Comparison of ENCODE assay signal across 1 cellular context in the genomic region with DNA sequence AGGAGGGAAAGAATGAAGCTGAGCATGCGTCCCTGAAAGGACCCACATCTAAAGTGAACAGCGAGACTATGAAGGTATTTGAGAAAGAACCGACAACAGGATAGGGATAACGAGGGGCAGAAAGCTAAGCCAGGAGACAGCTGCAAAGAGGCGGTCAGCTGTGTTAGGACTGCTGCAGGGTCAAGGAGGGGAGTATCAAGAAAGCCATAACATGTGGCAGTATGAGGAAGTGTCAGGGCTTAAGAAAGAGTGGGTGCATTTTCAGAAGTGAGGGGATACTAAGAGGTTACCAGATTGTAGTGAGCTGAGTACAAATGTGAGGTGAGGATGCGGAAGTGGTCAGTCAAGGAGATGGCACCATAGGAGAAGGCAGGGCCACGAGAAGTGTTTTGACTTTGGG.
TF ChIP-seq lines count a peak whose summit lies in the region.

No MANE protein-coding gene starts in this region.

TF ChIP-seq in GM12878, 131 proteins besides CTCF, POLR2A, EP300 and RAD21:
- TF ChIP-seq EED (IDR thresholded peaks at IDR 0.05; ENCODE audit: low read depth) (no peak), ZNF207 (IDR thresholded peaks at IDR 0.05; ENCODE audit: borderline replicate concordance) (no peak), TAF1 (IDR thresholded peaks at IDR 0.05; ENCODE audit: borderline replicate concordance, low read depth, low read length) (no peak), KDM1A (IDR thresholded peaks at IDR 0.05; ENCODE audit: borderline replicate concordance) (no peak), SUPT20H (IDR thresholded peaks at IDR 0.05; ENCODE audit: borderline replicate concordance, control insufficient read depth, low read depth, low read length) (no peak), BACH1 (IDR thresholded peaks at IDR 0.05; ENCODE audit: borderline replicate concordance) (no peak), ZNF622 (IDR thresholded peaks at IDR 0.05) (no peak), NR2F1 (conservative IDR thresholded peaks at IDR 0.05) (no peak), HSF1 (IDR thresholded peaks at IDR 0.05; ENCODE audit: low read depth, low read length) (no peak), POLR2AphosphoS5 (IDR thresholded peaks at IDR 0.05; ENCODE audit: low read length) (peak; percentile 38; the same call in 1 of the 2 replicates), CBX3 (IDR thresholded peaks at IDR 0.05; ENCODE audit: borderline replicate concordance, low read depth) (no peak), BHLHE40 (IDR thresholded peaks at IDR 0.05; ENCODE audit: borderline replicate concordance in 1 of 2, low read depth in 2 of 2, low read length in 1 of 2) (no peak), POLR2AphosphoS2 (IDR thresholded peaks at IDR 0.05; ENCODE audit: low read depth, low read length) (peak; percentile 85), YBX1 (IDR thresholded peaks at IDR 0.05) (no peak), SPI1 (IDR thresholded peaks at IDR 0.05; ENCODE audit: borderline replicate concordance, insufficient read depth, low read depth, low read length) (peak; percentile 27; the same call in 1 of the 2 replicates), CBFB (IDR thresholded peaks at IDR 0.05; ENCODE audit: low read depth) (no peak), FOS (IDR thresholded peaks at IDR 0.05; ENCODE audit: borderline replicate concordance, extremely low read depth, insufficient read length) (no peak), SP1 (IDR thresholded peaks at IDR 0.05; ENCODE audit: low read depth, low read length) (no peak), NR2C1 (IDR thresholded peaks at IDR 0.05) (no peak), MEF2B (IDR thresholded peaks at IDR 0.05; ENCODE audit: partially characterized antibody, poor library complexity, severe bottlenecking) (no peak)
- TF ChIP-seq, protein P1, sequence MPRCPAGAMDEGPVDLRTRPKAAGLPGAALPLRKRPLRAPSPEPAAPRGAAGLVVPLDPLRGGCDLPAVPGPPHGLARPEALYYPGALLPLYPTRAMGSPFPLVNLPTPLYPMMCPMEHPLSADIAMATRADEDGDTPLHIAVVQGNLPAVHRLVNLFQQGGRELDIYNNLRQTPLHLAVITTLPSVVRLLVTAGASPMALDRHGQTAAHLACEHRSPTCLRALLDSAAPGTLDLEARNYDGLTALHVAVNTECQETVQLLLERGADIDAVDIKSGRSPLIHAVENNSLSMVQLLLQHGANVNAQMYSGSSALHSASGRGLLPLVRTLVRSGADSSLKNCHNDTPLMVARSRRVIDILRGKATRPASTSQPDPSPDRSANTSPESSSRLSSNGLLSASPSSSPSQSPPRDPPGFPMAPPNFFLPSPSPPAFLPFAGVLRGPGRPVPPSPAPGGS (IDR thresholded peaks at IDR 0.05; ENCODE audit: borderline replicate concordance, insufficient read depth, low read depth, low read length, poor library complexity, severe bottlenecking): no peak
- TF ChIP-seq, protein P2, sequence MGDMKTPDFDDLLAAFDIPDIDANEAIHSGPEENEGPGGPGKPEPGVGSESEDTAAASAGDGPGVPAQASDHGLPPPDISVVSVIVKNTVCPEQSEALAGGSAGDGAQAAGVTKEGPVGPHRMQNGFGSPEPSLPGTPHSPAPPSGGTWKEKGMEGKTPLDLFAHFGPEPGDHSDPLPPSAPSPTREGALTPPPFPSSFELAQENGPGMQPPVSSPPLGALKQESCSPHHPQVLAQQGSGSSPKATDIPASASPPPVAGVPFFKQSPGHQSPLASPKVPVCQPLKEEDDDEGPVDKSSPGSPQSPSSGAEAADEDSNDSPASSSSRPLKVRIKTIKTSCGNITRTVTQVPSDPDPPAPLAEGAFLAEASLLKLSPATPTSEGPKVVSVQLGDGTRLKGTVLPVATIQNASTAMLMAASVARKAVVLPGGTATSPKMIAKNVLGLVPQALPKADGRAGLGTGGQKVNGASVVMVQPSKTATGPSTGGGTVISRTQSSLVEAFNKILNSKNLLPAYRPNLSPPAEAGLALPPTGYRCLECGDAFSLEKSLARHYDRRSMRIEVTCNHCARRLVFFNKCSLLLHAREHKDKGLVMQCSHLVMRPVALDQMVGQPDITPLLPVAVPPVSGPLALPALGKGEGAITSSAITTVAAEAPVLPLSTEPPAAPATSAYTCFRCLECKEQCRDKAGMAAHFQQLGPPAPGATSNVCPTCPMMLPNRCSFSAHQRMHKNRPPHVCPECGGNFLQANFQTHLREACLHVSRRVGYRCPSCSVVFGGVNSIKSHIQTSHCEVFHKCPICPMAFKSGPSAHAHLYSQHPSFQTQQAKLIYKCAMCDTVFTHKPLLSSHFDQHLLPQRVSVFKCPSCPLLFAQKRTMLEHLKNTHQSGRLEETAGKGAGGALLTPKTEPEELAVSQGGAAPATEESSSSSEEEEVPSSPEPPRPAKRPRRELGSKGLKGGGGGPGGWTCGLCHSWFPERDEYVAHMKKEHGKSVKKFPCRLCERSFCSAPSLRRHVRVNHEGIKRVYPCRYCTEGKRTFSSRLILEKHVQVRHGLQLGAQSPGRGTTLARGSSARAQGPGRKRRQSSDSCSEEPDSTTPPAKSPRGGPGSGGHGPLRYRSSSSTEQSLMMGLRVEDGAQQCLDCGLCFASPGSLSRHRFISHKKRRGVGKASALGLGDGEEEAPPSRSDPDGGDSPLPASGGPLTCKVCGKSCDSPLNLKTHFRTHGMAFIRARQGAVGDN (IDR thresholded peaks at IDR 0.05): no peak
